ENCODE assay signal across 8 cellular contexts in the genomic region with DNA sequence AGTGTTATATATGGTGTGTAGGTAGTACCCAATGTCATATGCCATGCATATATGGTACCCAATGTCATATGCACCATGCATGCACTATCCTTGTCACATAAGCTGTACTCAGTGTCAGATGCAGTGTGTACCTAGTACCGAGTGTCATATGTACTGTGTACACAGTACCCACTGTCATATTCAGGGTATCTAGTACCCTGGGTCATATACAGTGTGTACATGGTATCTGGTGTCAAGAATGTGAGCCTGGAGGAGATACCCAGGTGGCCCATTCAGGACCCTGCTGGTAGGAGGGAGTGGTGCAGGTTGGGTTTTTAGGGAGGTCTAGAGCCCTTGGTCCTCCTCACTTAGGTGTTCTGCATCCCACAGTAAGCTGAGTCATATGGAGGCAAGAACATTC. TPM values are rescaled to one million over a fixed set of nuclear protein-coding genes. Genes with fewer than 3 reads are reported as not detected.
DNase-seq lines count a peak whose midpoint lies in the region; ATAC-seq and TF ChIP-seq lines count a peak whose summit lies in the region.

No MANE protein-coding gene starts in this region.

- H2BK120ac ChIP-seq in mesendoderm (ENCODE audit: low read depth, low read length) = no peak overlapping the region

- H3K27me3 ChIP-seq in GM06990 (replicated peaks; ENCODE audit: control insufficient read depth, insufficient read depth, low read length) (no peaks in the 10 kb centered on the region), mesendoderm (ENCODE audit: insufficient read depth, low read length, poor library complexity) (no peaks in the 10 kb centered on the region), upper lobe of right lung (no peaks in the 10 kb centered on the region)

- H3K4me2 ChIP-seq in mesendoderm (ENCODE audit: low read length) = peak overlapping the region; percentile 2

- peak overlapping the region; percentile 85 for H3K4me3 ChIP-seq in GM06990 (replicated peaks; ENCODE audit: low read depth, low read length)
- H3K4me3 ChIP-seq in SK-N-MC = peak overlapping the region; percentile 80
- H3K4me3 ChIP-seq in astrocyte of the cerebellum (ENCODE audit: low read depth, low read length) = no peak overlapping the region
- no peak overlapping the region for H3K4me3 ChIP-seq in mesendoderm (ENCODE audit: low read length)
- peak overlapping the region; percentile 93 for H3K4me3 ChIP-seq in upper lobe of right lung

- peak; percentile 10 for DNase-seq in GM06990 (ENCODE audit: extremely low read depth, insufficient read length)
- DNase-seq in SK-N-MC (ENCODE audit: low read depth, low spot score) = no peak
- no peak for DNase-seq in astrocyte of the cerebellum (ENCODE audit: low read depth)
- peak; percentile 77 for DNase-seq in mesendoderm
- no peak for DNase-seq in upper lobe of right lung

- no peak overlapping the region for H2AK5ac ChIP-seq in mesendoderm (ENCODE audit: low read length)

- ATAC-seq in HG02759 (IDR thresholded peaks at IDR 0.05; ENCODE audit: unreplicated experiment) (peak; percentile 16), upper lobe of right lung (peak; percentile 3), HG03097 (IDR thresholded peaks at IDR 0.05; ENCODE audit: low FRiP score, unreplicated experiment) (no peak), GM21423 (IDR thresholded peaks at IDR 0.05; ENCODE audit: unreplicated experiment) (no peak)

- no peaks in the 10 kb centered on the region for H3K36me3 ChIP-seq in GM06990 (ENCODE audit: control insufficient read depth, insufficient read depth, low read length)
- no peaks in the 10 kb centered on the region for H3K36me3 ChIP-seq in SK-N-MC (ENCODE audit: insufficient read depth, low read length)
- H3K36me3 ChIP-seq in mesendoderm (ENCODE audit: control insufficient read depth, insufficient read depth, low read length) = no peaks in the 10 kb centered on the region
- H3K36me3 ChIP-seq in upper lobe of right lung = no peaks in the 10 kb centered on the region

- H4K8ac ChIP-seq in mesendoderm (ENCODE audit: low read depth, low read length) = no peak overlapping the region

- no peak overlapping the region for H3K56ac ChIP-seq in mesendoderm (ENCODE audit: low read length)

- H3K18ac ChIP-seq in mesendoderm (ENCODE audit: low read length) = no peak overlapping the region

- H3K9me3 ChIP-seq in SK-N-MC (ENCODE audit: low read depth, low read length) (no peaks in the 10 kb centered on the region), upper lobe of right lung (no peaks in the 10 kb centered on the region)

- intact Hi-C loops in upper lobe of right lung (cut with DNase I) = no loop called here

- H3K4ac ChIP-seq in mesendoderm (ENCODE audit: low read depth, low read length) = no peak overlapping the region

- H2BK15ac ChIP-seq in mesendoderm (replicated peaks; ENCODE audit: low read depth) = no peak overlapping the region

- H3K4me1 ChIP-seq in mesendoderm (ENCODE audit: control insufficient read depth, low read depth, low read length) (peaks cover 8% of the 10 kb centered on the region), upper lobe of right lung (peaks cover 27% of the 10 kb centered on the region)

- H3K79me1 ChIP-seq in mesendoderm (ENCODE audit: low read length) = peaks cover 9% of the 10 kb centered on the region

- peaks cover 31% of the 10 kb centered on the region for H3K79me2 ChIP-seq in mesendoderm (ENCODE audit: control insufficient read depth, insufficient read depth, low read length)

- WGBS in mesendoderm (ENCODE audit: extremely low coverage, insufficient coverage, low lambda C conversion rate) = no CpG with 5 or more reads among the region's 1 CpG

- TF ChIP-seq CTCF in GM06990 (IDR thresholded peaks at IDR 0.05; ENCODE audit: insufficient read depth, low read length, poor library complexity, severe bottlenecking) (peak; percentile 47), astrocyte of the cerebellum (IDR thresholded peaks at IDR 0.05; ENCODE audit: low read depth, low read length, missing control alignments) (peak; percentile 55), upper lobe of right lung (IDR thresholded peaks at IDR 0.05) (peak; percentile 44)

- H4K5ac ChIP-seq in mesendoderm (ENCODE audit: low read length) = no peak overlapping the region

- no peak overlapping the region for H3K9ac ChIP-seq in SK-N-MC (ENCODE audit: insufficient read length)
- no peak overlapping the region for H3K9ac ChIP-seq in mesendoderm (ENCODE audit: low read length)

- H3K23ac ChIP-seq in mesendoderm (ENCODE audit: low read length) = no peak overlapping the region

- in situ Hi-C loops in astrocyte of the cerebellum (cut with HindIII; ENCODE audit: low sequenced_read_pairs) = no loop called here

- H3K27ac ChIP-seq in SK-N-MC = 0 out of 2 replicates have a peak overlapping the region, but pooled peaks have one; percentile 46
- no peak overlapping the region for H3K27ac ChIP-seq in mesendoderm (ENCODE audit: low read depth, low read length)
- no peak overlapping the region for H3K27ac ChIP-seq in upper lobe of right lung

- no peak overlapping the region for H2BK5ac ChIP-seq in mesendoderm (ENCODE audit: low read length)

RNA-seq across cellular contexts. Expression of gene ZMYND11, which starts 1.8 kb away (rescaled TPM):
- 24.7 TPM for polyA plus RNA-seq in mesendoderm (2013, experiment 1 of 2)
- polyA plus RNA-seq in mesendoderm (2013, experiment 2 of 2) = 24.1 TPM
- 82.3 TPM for total RNA-seq in upper lobe of right lung

Comparison
In these comparisons a context has a peak if more than half of its experiments do, and no peak if none do; other contexts are left out.
1. DNase-seq: peak in GM06990 (single experiment) and mesendoderm (single experiment); none in SK-N-MC (single experiment), astrocyte of the cerebellum (single experiment) and upper lobe of right lung (single experiment).
2. H3K4me3 ChIP-seq: peak in GM06990 (single experiment), SK-N-MC (single experiment) and upper lobe of right lung (single experiment); none in astrocyte of the cerebellum (single experiment) and mesendoderm (single experiment).
3. ATAC-seq: peak in HG02759 (single experiment) and upper lobe of right lung (single experiment); none in HG03097 (single experiment) and GM21423 (single experiment).
4. Peak in every context shown above with its lines, with median percentiles within 50 percentile points of each other: CTCF ChIP-seq.